8 cellular contexts compared by ENCODE assay signal in genomic region chr4:138494931-138495330, GRCh38.
DNase-seq lines count a peak whose midpoint lies in the region; ATAC-seq and TF ChIP-seq lines count a peak whose summit lies in the region.

No MANE protein-coding gene starts in this region.

- peak; percentile 71 for DNase-seq in Calu3
- peak; percentile 7 for DNase-seq in globus pallidus (ENCODE audit: low spot score)
- no peak for DNase-seq in tibial artery
- no peak for DNase-seq in DMS114 treated with DMSO at 0.1 percent for 48 hours (lab: John Stamatoyannopoulos, UW; ENCODE audit: unreplicated experiment)
- DNase-seq in sciatic nerve (ENCODE audit: low spot score), result no peak
- no peak for DNase-seq in naive thymus-derived CD8-positive, alpha-beta T cell

- H3K9ac ChIP-seq in OCI-LY3 (ENCODE audit: low read length), result no peak overlapping the region

- no peak overlapping the region for H3K4me3 Mint-ChIP-seq in Calu3 (ENCODE audit: low read depth, unreplicated experiment)
- H3K4me3 Mint-ChIP-seq in naive thymus-derived CD8-positive, alpha-beta T cell, result no peak overlapping the region

- H3K79me2 ChIP-seq in OCI-LY3 (ENCODE audit: low read length), result no peaks in the 10 kb centered on the region

- peaks cover 3% of the 10 kb centered on the region for H3K9me3 Mint-ChIP-seq in Calu3 (ENCODE audit: low read depth, unreplicated experiment)
- H3K9me3 Mint-ChIP-seq in naive thymus-derived CD8-positive, alpha-beta T cell, result peaks cover 0 to 21% (median 9%) of the 10 kb centered on the region in 9 donors

- H3K4me1 Mint-ChIP-seq in Calu3 (ENCODE audit: low read depth, unreplicated experiment), result peaks cover 18% of the 10 kb centered on the region
- H3K4me1 Mint-ChIP-seq in naive thymus-derived CD8-positive, alpha-beta T cell, result no peaks in the 10 kb centered on the region

- POLR2A ChIA-PET in naive thymus-derived CD8-positive, alpha-beta T cell (lab: Charles Lee), result no interaction called here

- no peaks in the 10 kb centered on the region for H3K27me3 ChIP-seq in OCI-LY3 (ENCODE audit: low read depth, low read length)
- H3K27me3 ChIP-seq in tibial artery, result no peaks in the 10 kb centered on the region

- H3K36me3 ChIP-seq in OCI-LY3 (replicated peaks; ENCODE audit: low read depth, low read length) (no peaks in the 10 kb centered on the region), tibial artery (no peaks in the 10 kb centered on the region)

- BruUV-seq in Calu3 (replicated peaks; lab: Mats Ljungman, UMichigan), result no TSS peak

- H3K4me3 ChIP-seq in OCI-LY3 (ENCODE audit: low read length) (0 out of 2 replicates have a peak overlapping the region, but pooled peaks have one; percentile 2), tibial artery (no peak overlapping the region)

- peak; percentile 23 for TF ChIP-seq CTCF in Calu3 (IDR thresholded peaks at IDR 0.05; ENCODE audit: unreplicated experiment)
- peak; percentile 76 for TF ChIP-seq CTCF in OCI-LY3 (IDR thresholded peaks at IDR 0.05; ENCODE audit: low read depth, low read length)
- TF ChIP-seq CTCF in tibial artery (IDR thresholded peaks at IDR 0.05), result no peak

- H3K9me3 ChIP-seq in OCI-LY3 (ENCODE audit: insufficient read depth, low read length) (peaks cover 10% of the 10 kb centered on the region; the same call in 1 of the 2 replicates), tibial artery (peaks cover 0 to 17% (median 4%) of the 10 kb centered on the region in 3 donors)

- H2AFZ ChIP-seq in OCI-LY3 (ENCODE audit: low read depth, low read length), result peak overlapping the region; percentile 8; the same call in 1 of the 2 replicates

- no peaks in the 10 kb centered on the region for H3K36me3 Mint-ChIP-seq in Calu3 (ENCODE audit: insufficient read depth, unreplicated experiment)
- peaks cover 0 to 7% (median 0%) of the 10 kb centered on the region in 3 donors for H3K36me3 Mint-ChIP-seq in naive thymus-derived CD8-positive, alpha-beta T cell

- no peaks in the 10 kb centered on the region for H3K27me3 Mint-ChIP-seq in Calu3 (ENCODE audit: unreplicated experiment)
- peaks cover 0 to 3% (median 0%) of the 10 kb centered on the region in 5 donors for H3K27me3 Mint-ChIP-seq in naive thymus-derived CD8-positive, alpha-beta T cell

- H3K27ac ChIP-seq in OCI-LY3 (ENCODE audit: low read length) (no peak overlapping the region), tibial artery (no peak overlapping the region)

- no peaks in the 10 kb centered on the region for H4K20me1 ChIP-seq in OCI-LY3 (ENCODE audit: insufficient read depth, low read length)

- CTCF ChIA-PET in Calu3 (lab: Charles Lee), result interaction anchor here (0.6 to 1.2 kb wide), 17 partner anchors 27 to 376 kb away, joined by 3 to 10 read pairs (median 4); partner anchors contain the start of gene SLC7A11

- intact Hi-C loops in Calu3 (cut with micrococcal nuclease; ENCODE audit: unreplicated experiment) (loop anchor here (2.0 to 5.0 kb wide), 4 partner anchors 146 to 458 kb away; partner anchors contain the start of gene SLC7A11), tibial artery (cut with DNase I; ENCODE audit: low total_unique reads) (no loop called here), sciatic nerve (cut with DNase I) (no loop called here)

- ATAC-seq in GM21529 (IDR thresholded peaks at IDR 0.05; ENCODE audit: unreplicated experiment) (peak; percentile 49), sciatic nerve (no peak)
- ATAC-seq in naive thymus-derived CD8-positive, alpha-beta T cell, result no peak

- peaks cover 11% of the 10 kb centered on the region; the same call in 1 of the 2 replicates for H3K4me1 ChIP-seq in OCI-LY3 (ENCODE audit: low read length)
- no peaks in the 10 kb centered on the region for H3K4me1 ChIP-seq in tibial artery

- peak overlapping the region; percentile 21 for H3K4me2 ChIP-seq in OCI-LY3 (ENCODE audit: low read length)

- H3K27ac Mint-ChIP-seq in Calu3 (ENCODE audit: unreplicated experiment), result no peak overlapping the region
- H3K27ac Mint-ChIP-seq in naive thymus-derived CD8-positive, alpha-beta T cell, result no peak overlapping the region

Comparison
In these comparisons a context has a peak if more than half of its experiments do, and no peak if none do; other contexts are left out.
1. DNase-seq: peak in Calu3 (single experiment) and globus pallidus (single experiment); none in tibial artery (0 of 2), DMS114 treated with DMSO at 0.1 percent for 48 hours (single experiment), sciatic nerve (single experiment) and naive thymus-derived CD8-positive, alpha-beta T cell (0 of 10).
2. CTCF ChIP-seq: peak in Calu3 (single experiment) and OCI-LY3 (single experiment); none in tibial artery (0 of 2).